ENCODE assay signal across 16 cellular contexts in genomic region chr7:47087866-47088265, GRCh38.
DNase-seq lines count a peak whose midpoint lies in the region; ATAC-seq and TF ChIP-seq lines count a peak whose summit lies in the region.
"Had no signal": no experiment of that assay in that cellular context is flagged by ENCODE, and none has a peak within 500 bp of the region (broad histone marks: within the 10 kb centered on the region; RNA-seq: fewer than 3 reads in every experiment).

No MANE protein-coding gene starts in this region.

- H3K9me3 ChIP-seq in SJCRH30 (replicated peaks) (peaks cover 5% of the 10 kb centered on the region; the same call in 1 of the 2 replicates), neuronal stem cell (replicated peaks in 1 of 2; ENCODE audit: control insufficient read depth in 2 of 2, insufficient read depth in 1 of 2, low read depth in 1 of 2, low read length in 2 of 2) (no peaks in the 10 kb centered on the region)
- H3K9me3 ChIP-seq: SJSA1 had no signal

- H3K27me3 ChIP-seq in SJCRH30 (no peaks in the 10 kb centered on the region), neuronal stem cell (ENCODE audit: control insufficient read depth in 3 of 3, insufficient read depth in 3 of 3, low read depth in 1 of 3, low read length in 3 of 3) (peaks cover 0 to 7% (median 0%) of the 10 kb centered on the region in 3 experiments)
- H3K27me3 ChIP-seq: hepatocyte, SJSA1 had no signal

- no peak overlapping the region for H2BK12ac ChIP-seq in neuronal stem cell (ENCODE audit: low read length)

- peak overlapping the region; percentile 18 for H3K23ac ChIP-seq in neuronal stem cell (ENCODE audit: low read depth, low read length, poor library complexity)

- H3K27ac ChIP-seq in SJCRH30 (peak overlapping the region; percentile 40; the same call in 1 of the 2 replicates), neuronal stem cell (replicated peaks; ENCODE audit: low read length) (no peak overlapping the region)
- H3K27ac ChIP-seq: hepatocyte, SJSA1 had no signal

- no CpG with 5 or more reads among the region's 2 CpGs for WGBS in neuronal stem cell (ENCODE audit: extremely low coverage in 2 of 2, insufficient read length in 2 of 2, insufficient replicate concordance in 1 of 2), 2 donors

- no peak overlapping the region for H3K4ac ChIP-seq in neuronal stem cell (ENCODE audit: low read length)

- no peak for TF ChIP-seq CTCF in fibroblast of mammary gland (conservative IDR thresholded peaks at IDR 0.05; ENCODE audit: control insufficient read depth, insufficient read depth, low read depth, low read length)

- H2AFZ ChIP-seq in neuronal stem cell (ENCODE audit: low read length), result peak overlapping the region; percentile 51
- H2AFZ ChIP-seq: hepatocyte had no signal

- H2BK120ac ChIP-seq in neuronal stem cell (ENCODE audit: low read depth, low read length), result no peak overlapping the region

- H3K4me1 ChIP-seq in SJCRH30, result peaks cover 17% of the 10 kb centered on the region
- H3K4me1 ChIP-seq in neuronal stem cell (ENCODE audit: control insufficient read depth in 2 of 2, insufficient read depth in 1 of 2, low read depth in 1 of 2, low read length in 2 of 2), result no peaks in the 10 kb centered on the region

- H2AK5ac ChIP-seq in neuronal stem cell (ENCODE audit: low read depth, low read length), result peak overlapping the region; percentile 64

- no peak overlapping the region for H3K18ac ChIP-seq in neuronal stem cell (ENCODE audit: low read length)

- no peak for ATAC-seq in HG02973 (IDR thresholded peaks at IDR 0.05; ENCODE audit: unreplicated experiment)
- ATAC-seq in left ventricle myocardium superior, result no peak
- ATAC-seq in GM19395 (IDR thresholded peaks at IDR 0.05; ENCODE audit: unreplicated experiment), result no peak

- H3K14ac ChIP-seq in neuronal stem cell (ENCODE audit: low read length), result no peak overlapping the region

- H3K36me3 ChIP-seq in SJCRH30, result no peaks in the 10 kb centered on the region
- no peaks in the 10 kb centered on the region for H3K36me3 ChIP-seq in neuronal stem cell (replicated peaks in 1 of 2; ENCODE audit: control insufficient read depth in 2 of 2, insufficient read depth in 2 of 2, low read length in 2 of 2)
- H3K36me3 ChIP-seq: SJSA1 had no signal

- H3K9ac ChIP-seq in neuronal stem cell (ENCODE audit: low read depth, low read length, poor library complexity), result no peak overlapping the region

- intact Hi-C loops in left ventricle myocardium superior (cut with micrococcal nuclease), result loop anchor here (10.0 kb wide), 2 partner anchors 313 to 1163 kb away; partner anchors contain the start of gene IGFBP3

- no peaks in the 10 kb centered on the region for H3K79me1 ChIP-seq in neuronal stem cell (ENCODE audit: low read depth, low read length)

- H3K4me3 ChIP-seq in SJCRH30, result no peak overlapping the region
- no peak overlapping the region for H3K4me3 ChIP-seq in fibroblast of mammary gland (ENCODE audit: control insufficient read depth, low read depth, low read length)
- no peak overlapping the region for H3K4me3 ChIP-seq in neuronal stem cell (ENCODE audit: low read length in 2 of 2)
- H3K4me3 ChIP-seq: hepatocyte, SJSA1 had no signal

- H4K91ac ChIP-seq in neuronal stem cell (ENCODE audit: low read depth, low read length, poor library complexity), result no peak overlapping the region

- no peak overlapping the region for H3K4me2 ChIP-seq in neuronal stem cell (ENCODE audit: insufficient read depth, low read length, poor library complexity, severe bottlenecking)
- H3K4me2 ChIP-seq: hepatocyte had no signal

- DNase-seq in EH (ENCODE audit: low read depth) (peak; percentile 64), SJCRH30 (no peak), fibroblast of mammary gland (ENCODE audit: low read depth) (peak; percentile 48), neuronal stem cell (ENCODE audit: low spot score) (no peak), left ventricle myocardium superior (no peak), NCI-H187 treated with DMSO at 0.1 percent for 48 hours (lab: John Stamatoyannopoulos, UW) (no peak)
- DNase-seq: activated CD4-positive, alpha-beta T cell treated with anti-CD3 and anti-CD28 coated beads, Interleukin-2, amount 50 U/mL, for 4 hours; activated naive CD8-positive, alpha-beta T cell treated with anti-CD3 and anti-CD28 coated beads, Interleukin-2, amount 10 ng/mL, durations not matched to agents 7 days and 5 days; activated T-cell treated with anti-CD3 and anti-CD28 coated beads, Interleukin-2, amount 50 U/mL, for 4 hours; naive B cell; NCI-H1694 treated with DMSO at 0.1 percent for 48 hours; T1000 had no signal

- peak overlapping the region; percentile 50 for H2BK15ac ChIP-seq in neuronal stem cell (ENCODE audit: low read length)

- no peak overlapping the region for H4K8ac ChIP-seq in neuronal stem cell (ENCODE audit: low read depth, low read length)

- no peak overlapping the region for H2BK5ac ChIP-seq in neuronal stem cell (ENCODE audit: low read length)

Comparison
In these comparisons a context has a peak if more than half of its experiments do, and no peak if none do; other contexts are left out.
1. DNase-seq: peak in EH (single experiment) and fibroblast of mammary gland (single experiment); none in SJCRH30 (0 of 2), neuronal stem cell (single experiment), left ventricle myocardium superior (single experiment) and NCI-H187 treated with DMSO at 0.1 percent for 48 hours (single experiment).